ENCODE assay signal across 1 cellular context in genomic region chr3:49076627-49077026, GRCh38.
TF ChIP-seq lines count a peak whose summit lies in the region.

No MANE protein-coding gene starts in this region.

TF ChIP-seq in K562, 482 proteins besides CTCF, POLR2A, EP300 and RAD21:
- no peak for TF ChIP-seq ZNF79 (CRISPR knock-in tag; IDR thresholded peaks at IDR 0.05; ENCODE audit: low read depth)
- TF ChIP-seq, protein P1, sequence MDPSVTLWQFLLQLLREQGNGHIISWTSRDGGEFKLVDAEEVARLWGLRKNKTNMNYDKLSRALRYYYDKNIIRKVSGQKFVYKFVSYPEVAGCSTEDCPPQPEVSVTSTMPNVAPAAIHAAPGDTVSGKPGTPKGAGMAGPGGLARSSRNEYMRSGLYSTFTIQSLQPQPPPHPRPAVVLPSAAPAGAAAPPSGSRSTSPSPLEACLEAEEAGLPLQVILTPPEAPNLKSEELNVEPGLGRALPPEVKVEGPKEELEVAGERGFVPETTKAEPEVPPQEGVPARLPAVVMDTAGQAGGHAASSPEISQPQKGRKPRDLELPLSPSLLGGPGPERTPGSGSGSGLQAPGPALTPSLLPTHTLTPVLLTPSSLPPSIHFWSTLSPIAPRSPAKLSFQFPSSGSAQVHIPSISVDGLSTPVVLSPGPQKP (CRISPR knock-in tag; IDR thresholded peaks at IDR 0.05) = no peak
- TF ChIP-seq MAFF (IDR thresholded peaks at IDR 0.05; ENCODE audit: low read length) = no peak
- TF ChIP-seq ZNF140 (CRISPR knock-in tag; IDR thresholded peaks at IDR 0.05) = no peak
- no peak for TF ChIP-seq TARDBP (IDR thresholded peaks at IDR 0.05)
- TF ChIP-seq TAF9B (IDR thresholded peaks at IDR 0.05; ENCODE audit: partially characterized antibody) = no peak
- no peak for TF ChIP-seq FOXA3 (CRISPR knock-in tag; conservative IDR thresholded peaks at IDR 0.05 in 1 of 2, IDR thresholded peaks at IDR 0.05 in 1 of 2)
- TF ChIP-seq, protein P2, sequence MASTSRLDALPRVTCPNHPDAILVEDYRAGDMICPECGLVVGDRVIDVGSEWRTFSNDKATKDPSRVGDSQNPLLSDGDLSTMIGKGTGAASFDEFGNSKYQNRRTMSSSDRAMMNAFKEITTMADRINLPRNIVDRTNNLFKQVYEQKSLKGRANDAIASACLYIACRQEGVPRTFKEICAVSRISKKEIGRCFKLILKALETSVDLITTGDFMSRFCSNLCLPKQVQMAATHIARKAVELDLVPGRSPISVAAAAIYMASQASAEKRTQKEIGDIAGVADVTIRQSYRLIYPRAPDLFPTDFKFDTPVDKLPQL (IDR thresholded peaks at IDR 0.05; ENCODE audit: extremely low read depth, insufficient read length) = no peak
- TF ChIP-seq NR3C1 (CRISPR knock-in tag; IDR thresholded peaks at IDR 0.05) = no peak
- TF ChIP-seq NR1H2 (CRISPR knock-in tag; IDR thresholded peaks at IDR 0.05) = no peak
- TF ChIP-seq PURB (CRISPR knock-in tag; IDR thresholded peaks at IDR 0.05; ENCODE audit: low read depth) = no peak
- no peak for TF ChIP-seq SRSF1 (IDR thresholded peaks at IDR 0.05; ENCODE audit: low read depth, low read length)
- TF ChIP-seq GTF2E2 (tag; IDR thresholded peaks at IDR 0.05) = no peak
- no peak for TF ChIP-seq CTBP1 (IDR thresholded peaks at IDR 0.05; ENCODE audit: borderline replicate concordance)
- TF ChIP-seq, protein P3, sequence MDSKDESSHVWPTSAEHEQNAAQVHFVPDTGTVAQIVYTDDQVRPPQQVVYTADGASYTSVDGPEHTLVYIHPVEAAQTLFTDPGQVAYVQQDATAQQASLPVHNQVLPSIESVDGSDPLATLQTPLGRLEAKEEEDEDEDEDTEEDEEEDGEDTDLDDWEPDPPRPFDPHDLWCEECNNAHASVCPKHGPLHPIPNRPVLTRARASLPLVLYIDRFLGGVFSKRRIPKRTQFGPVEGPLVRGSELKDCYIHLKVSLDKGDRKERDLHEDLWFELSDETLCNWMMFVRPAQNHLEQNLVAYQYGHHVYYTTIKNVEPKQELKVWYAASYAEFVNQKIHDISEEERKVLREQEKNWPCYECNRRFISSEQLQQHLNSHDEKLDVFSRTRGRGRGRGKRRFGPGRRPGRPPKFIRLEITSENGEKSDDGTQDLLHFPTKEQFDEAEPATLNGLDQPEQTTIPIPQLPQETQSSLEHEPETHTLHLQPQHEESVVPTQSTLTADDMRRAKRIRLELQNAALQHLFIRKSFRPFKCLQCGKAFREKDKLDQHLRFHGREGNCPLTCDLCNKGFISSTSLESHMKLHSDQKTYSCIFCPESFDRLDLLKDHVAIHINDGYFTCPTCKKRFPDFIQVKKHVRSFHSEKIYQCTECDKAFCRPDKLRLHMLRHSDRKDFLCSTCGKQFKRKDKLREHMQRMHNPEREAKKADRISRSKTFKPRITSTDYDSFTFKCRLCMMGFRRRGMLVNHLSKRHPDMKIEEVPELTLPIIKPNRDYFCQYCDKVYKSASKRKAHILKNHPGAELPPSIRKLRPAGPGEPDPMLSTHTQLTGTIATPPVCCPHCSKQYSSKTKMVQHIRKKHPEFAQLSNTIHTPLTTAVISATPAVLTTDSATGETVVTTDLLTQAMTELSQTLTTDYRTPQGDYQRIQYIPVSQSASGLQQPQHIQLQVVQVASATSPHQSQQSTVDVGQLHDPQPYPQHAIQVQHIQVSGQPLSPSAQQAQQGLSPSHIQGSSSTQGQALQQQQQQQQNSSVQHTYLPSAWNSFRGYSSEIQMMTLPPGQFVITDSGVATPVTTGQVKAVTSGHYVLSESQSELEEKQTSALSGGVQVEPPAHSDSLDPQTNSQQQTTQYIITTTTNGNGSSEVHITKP (IDR thresholded peaks at IDR 0.05; ENCODE audit: partially characterized antibody) = no peak
- no peak for TF ChIP-seq RAD51 (IDR thresholded peaks at IDR 0.05; ENCODE audit: borderline replicate concordance, low read depth)
- TF ChIP-seq POLR2H (tag; IDR thresholded peaks at IDR 0.05; ENCODE audit: low read depth) = no peak
- no peak for TF ChIP-seq NFYB (IDR thresholded peaks at IDR 0.05; ENCODE audit: extremely low read depth, insufficient read length)
- no peak for TF ChIP-seq ILF3 (IDR thresholded peaks at IDR 0.05; ENCODE audit: borderline replicate concordance)
TF ChIP-seq in K562: peak in this region for 0.
